In genomic region chr7:23467731-23468720, GRCh38 we compare ENCODE assay signal across 8 cellular contexts. TPM values are rescaled to one million over a fixed set of nuclear protein-coding genes. Genes with fewer than 3 reads are reported as not detected.
DNase-seq lines count a peak whose midpoint lies in the region; ATAC-seq and TF ChIP-seq lines count a peak whose summit lies in the region.

No MANE protein-coding gene starts in this region.

- DNase-seq in COR-L47 (lab: John Stamatoyannopoulos, UW) (peak; percentile 32), H4 (ENCODE audit: low spot score) (peak; percentile 64), RWPE2 (ENCODE audit: low spot score) (no peak), NCI-H1694 treated with DMSO at 0.1 percent for 48 hours (lab: John Stamatoyannopoulos, UW) (no peak), NCI-H1436 (lab: John Stamatoyannopoulos, UW) (no peak)

- H3K9me3 ChIP-seq in RWPE2 (ENCODE audit: severe bottlenecking), result no peaks in the 10 kb centered on the region
- H3K9me3 ChIP-seq in ectodermal cell (ENCODE audit: control insufficient read depth, low read length), result no peaks in the 10 kb centered on the region
- no peaks in the 10 kb centered on the region for H3K9me3 ChIP-seq in neutrophil

- ATAC-seq in RWPE2 (ENCODE audit: low read depth) (peak; percentile 28), HG02571 (IDR thresholded peaks at IDR 0.05; ENCODE audit: unreplicated experiment) (no peak)

- H3K4me3 ChIP-seq in RWPE2 (ENCODE audit: severe bottlenecking), result peak overlapping the region; percentile 56
- peak overlapping the region; percentile 93 for H3K4me3 ChIP-seq in ectodermal cell (ENCODE audit: insufficient read depth, low read depth, low read length)
- peak overlapping the region; percentile 61 to 95 for H3K4me3 ChIP-seq in neutrophil (ENCODE audit: low read depth in 1 of 2, low read length in 1 of 2)

- WGBS in ectodermal cell, 2 experiments, result 0 to 1% methylated on average over 56 of the region's 56 CpGs

- H3K36me3 ChIP-seq in RWPE2 (ENCODE audit: low read depth), result peaks cover 44% of the 10 kb centered on the region
- no peaks in the 10 kb centered on the region for H3K36me3 ChIP-seq in ectodermal cell (ENCODE audit: control insufficient read depth, insufficient read depth, low read length)
- H3K36me3 ChIP-seq in neutrophil, result no peaks in the 10 kb centered on the region

- H3K27ac ChIP-seq in RWPE2 (ENCODE audit: poor library complexity, severe bottlenecking), result peak overlapping the region; percentile 92
- peak overlapping the region; percentile 73 for H3K27ac ChIP-seq in ectodermal cell (ENCODE audit: insufficient read depth, low read depth, low read length, poor library complexity, severe bottlenecking)
- no peak overlapping the region for H3K27ac ChIP-seq in neutrophil

- peaks cover 45% of the 10 kb centered on the region for H3K4me1 ChIP-seq in RWPE2 (ENCODE audit: insufficient read depth, poor library complexity, severe bottlenecking)
- H3K4me1 ChIP-seq in ectodermal cell (ENCODE audit: control insufficient read depth, insufficient read depth, low read length), result peaks cover 16% of the 10 kb centered on the region
- peaks cover 40 to 54% of the 10 kb centered on the region in 2 experiments for H3K4me1 ChIP-seq in neutrophil (ENCODE audit: control insufficient read depth in 1 of 2, insufficient read depth in 1 of 2, low read depth in 1 of 2, low read length in 1 of 2)

- H3K27me3 ChIP-seq in RWPE2 (ENCODE audit: insufficient read depth, poor library complexity, severe bottlenecking) (no peaks in the 10 kb centered on the region), ectodermal cell (ENCODE audit: control insufficient read depth, insufficient read depth, low read length, poor library complexity, severe bottlenecking) (no peaks in the 10 kb centered on the region), neutrophil (peaks cover 100% of the 10 kb centered on the region)

- TF ChIP-seq CTCF in RWPE2 (IDR thresholded peaks at IDR 0.05; ENCODE audit: poor library complexity, severe bottlenecking) (no peak), neutrophil (IDR thresholded peaks at IDR 0.05) (no peak)

RNA-seq across cellular contexts. Expression of gene IGF2BP3, which starts 2.3 kb away (rescaled TPM):
- total RNA-seq in H4 (2014; rRNA removed; shearing (Covaris generic)), result 68.8 and 110 TPM in 2 replicates
- 141 TPM for polyA plus RNA-seq in ectodermal cell (2013, experiment 1 of 4)
- polyA plus RNA-seq in ectodermal cell (2013, experiment 2 of 4), result 166 TPM
- polyA plus RNA-seq in ectodermal cell (2013, experiment 3 of 4), result 118 TPM
- polyA plus RNA-seq in ectodermal cell (2013, experiment 4 of 4), result 129 TPM

Comparison
In these comparisons a context has a peak if more than half of its experiments do, and no peak if none do; other contexts are left out.
1. DNase-seq: peak in COR-L47 (single experiment) and H4 (single experiment); none in RWPE2 (single experiment), NCI-H1694 treated with DMSO at 0.1 percent for 48 hours (single experiment) and NCI-H1436 (single experiment).
2. Peak in every context shown above with its lines, with median percentiles within 50 percentile points of each other: H3K4me3 ChIP-seq.